ENCODE assay signal across 15 cellular contexts in genomic region chr3:167113466-167113865, GRCh38.
"Had no signal": no experiment of that assay in that cellular context is flagged by ENCODE, and none has a peak within 500 bp of the region (broad histone marks: within the 10 kb centered on the region; RNA-seq: fewer than 3 reads in every experiment).

No MANE protein-coding gene starts in this region.

- H3K4me1 ChIP-seq: adrenal gland, gastrocnemius medialis, psoas muscle, thyroid gland had no signal

- H3K27ac ChIP-seq: adrenal gland, cardiac muscle cell, gastrocnemius medialis, psoas muscle, spleen, thyroid gland had no signal

- H3K27me3 ChIP-seq: adrenal gland, cardiac muscle cell, gastrocnemius medialis, spleen, thyroid gland had no signal

- H3K9me3 ChIP-seq: adrenal gland, gastrocnemius medialis, psoas muscle, thyroid gland had no signal

- DNase-seq: activated CD4-positive, alpha-beta T cell treated with anti-CD3 and anti-CD28 coated beads for 48 hours; activated CD8-positive, alpha-beta T cell treated with anti-CD3 and anti-CD28 coated beads for 36 hours; activated effector memory CD4-positive, alpha-beta T cell treated with anti-CD3 and anti-CD28 coated beads, Interleukin-2, amount 50 U/mL, for 16 hours; activated T-cell treated with anti-CD3 and anti-CD28 coated beads, Interleukin-2, amount 50 U/mL, for 48 hours; adrenal gland; gastrocnemius medialis; left colon; natural killer cell; psoas muscle; spleen; stimulated activated naive B cell treated with anti-CD40 and anti-IgM and Interleukin-4, amounts not matched to agents 10 μg/mL and 1 μg/mL and 100 μg/mL, for 72 hours; thyroid gland had no signal

- H3K4me3 ChIP-seq: adrenal gland, cardiac muscle cell, gastrocnemius medialis, psoas muscle, spleen, thyroid gland had no signal

- H3K36me3 ChIP-seq: adrenal gland, cardiac muscle cell, gastrocnemius medialis, spleen, thyroid gland had no signal

- ATAC-seq: activated CD8-positive, alpha-beta T cell treated with anti-CD3 and anti-CD28 coated beads for 36 hours; gastrocnemius medialis; left colon; natural killer cell; psoas muscle; sciatic nerve; stimulated activated naive B cell treated with anti-CD40 and anti-IgM and Interleukin-4, amounts not matched to agents 10 μg/mL and 1 μg/mL and 100 μg/mL, for 72 hours; WTC11 had no signal
